1 cellular context compared by ENCODE assay signal in genomic region chr3:53486961-53487654, GRCh38.
A peak's percentile ranks its signal among the peaks of the same experiment; 100 is the strongest.
TF ChIP-seq lines count a peak whose summit lies in the region.

No MANE protein-coding gene starts in this region.

TF ChIP-seq in K562, 482 proteins besides CTCF, POLR2A, EP300 and RAD21:
- TF ChIP-seq ZSCAN29 (IDR thresholded peaks at IDR 0.05) (no peak), BMI1 (IDR thresholded peaks at IDR 0.05; ENCODE audit: low read length) (no peak), POLR2AphosphoS5 (IDR thresholded peaks at IDR 0.05; ENCODE audit: control insufficient read depth, insufficient read depth, low read depth, low read length) (no peak), TEAD2 (tag; IDR thresholded peaks at IDR 0.05) (no peak), BCLAF1 (IDR thresholded peaks at IDR 0.05; ENCODE audit: borderline replicate concordance in 1 of 2, control insufficient read depth in 1 of 2, low read depth in 2 of 2, low read length in 1 of 2) (no peak), BRD9 (IDR thresholded peaks at IDR 0.05; ENCODE audit: low read depth, partially characterized antibody) (no peak), NR2F6 (CRISPR knock-in tag; IDR thresholded peaks at IDR 0.05) (no peak), XRCC5 (IDR thresholded peaks at IDR 0.05; ENCODE audit: low read depth, low read length) (no peak), SP2 (IDR thresholded peaks at IDR 0.05; ENCODE audit: extremely low read depth, low read depth, low read length, poor library complexity, severe bottlenecking) (no peak), GABPA (tag; conservative IDR thresholded peaks at IDR 0.05; ENCODE audit: low read depth) (no peak), ZFX (CRISPR knock-in tag; IDR thresholded peaks at IDR 0.05) (no peak), KAT8 (IDR thresholded peaks at IDR 0.05; ENCODE audit: low read depth) (no peak), EP400 (IDR thresholded peaks at IDR 0.05) (no peak), FOXA3 (CRISPR knock-in tag; conservative IDR thresholded peaks at IDR 0.05 in 1 of 2, IDR thresholded peaks at IDR 0.05 in 1 of 2) (no peak), KAT2B (IDR thresholded peaks at IDR 0.05; ENCODE audit: low read depth, low read length) (no peak), SMC3 (conservative IDR thresholded peaks at IDR 0.05; ENCODE audit: insufficient read depth, low read depth, low read length) (0 out of 2 replicates have a peak, but pooled peaks have one; percentile 7), ZNF316 (IDR thresholded peaks at IDR 0.05) (0 out of 2 replicates have a peak, but pooled peaks have one; percentile 6)
